Comparison of ENCODE assay signal across 4 cellular contexts in genomic region chr10:123356799-123357198, GRCh38.
"Had no signal": no experiment of that assay in that cellular context is flagged by ENCODE, and none has a peak within 500 bp of the region (broad histone marks: within the 10 kb centered on the region; RNA-seq: fewer than 3 reads in every experiment).

No MANE protein-coding gene starts in this region.

- H3K9me3 ChIP-seq: HAP-1 had no signal

- DNase-seq: IMR-90, KG1 had no signal

- H3K36me3 ChIP-seq: HAP-1 had no signal

- H3K4me1 ChIP-seq: HAP-1 had no signal

- H3K4me3 ChIP-seq: HAP-1, K562 had no signal
